In genomic region chr10:44298713-44299112, GRCh38 we compare ENCODE assay signal across 31 cellular contexts.
"Had no signal": no experiment of that assay in that cellular context is flagged by ENCODE, and none has a peak within 500 bp of the region (broad histone marks: within the 10 kb centered on the region; RNA-seq: fewer than 3 reads in every experiment).

No MANE protein-coding gene starts in this region.

- DNase-seq: activated CD4-positive, alpha-beta memory T cell treated with anti-CD3 and anti-CD28 coated beads, Interleukin-2, amount 10 ng/mL, durations not matched to agents 7 days and 5 days; activated CD4-positive, alpha-beta T cell treated with anti-CD3 and anti-CD28 coated beads for 1 hour; activated CD4-positive, alpha-beta T cell treated with anti-CD3 and anti-CD28 coated beads for 4 hours; activated CD4-positive, alpha-beta T cell treated with anti-CD3 and anti-CD28 coated beads, Interleukin-2, amount 10 ng/mL, durations not matched to agents 7 days and 5 days; activated CD4-positive, alpha-beta T cell treated with anti-CD3 and anti-CD28 coated beads, Interleukin-2, amount 50 U/mL, for 4 hours; activated CD8-positive, alpha-beta memory T cell treated with anti-CD3 and anti-CD28 coated beads, Interleukin-2, amount 10 ng/mL, durations not matched to agents 7 days and 5 days; activated CD8-positive, alpha-beta memory T cell treated with anti-CD3 and anti-CD28 coated beads, Interleukin-2, amount 50 U/mL, for 4 hours; activated effector memory CD4-positive, alpha-beta T cell treated with anti-CD3 and anti-CD28 coated beads, Interleukin-2, amount 50 U/mL, for 16 hours; activated naive CD4-positive, alpha-beta T cell treated with anti-CD3 and anti-CD28 coated beads for 36 hours; activated naive CD8-positive, alpha-beta T cell treated with anti-CD3 and anti-CD28 coated beads for 36 hours; activated naive CD8-positive, alpha-beta T cell treated with anti-CD3 and anti-CD28 coated beads, Interleukin-2, amount 50 U/mL, for 24 hours; activated T-cell treated with anti-CD3 and anti-CD28 coated beads, Interleukin-2, amount 50 U/mL, for 1 hour; activated T-cell treated with anti-CD3 and anti-CD28 coated beads, Interleukin-2, amount 50 U/mL, for 48 hours; adrenal gland; amygdala; aorta; cortex of kidney; dermis blood vessel endothelial cell; effector CD4-positive, alpha-beta T cell; foreskin melanocyte; heart right ventricle; T-helper 1 cell; T-helper 2 cell had no signal

- H3K9me3 Mint-ChIP-seq: activated CD4-positive, alpha-beta memory T cell treated with anti-CD3 and anti-CD28 coated beads, Interleukin-2, amount 10 ng/mL, durations not matched to agents 7 days and 5 days; activated CD4-positive, alpha-beta T cell treated with anti-CD3 and anti-CD28 coated beads, Interleukin-2, amount 10 ng/mL, durations not matched to agents 7 days and 5 days; activated naive CD4-positive, alpha-beta T cell treated with anti-CD3 and anti-CD28 coated beads, Interleukin-2, amount 50 U/mL, for 24 hours; activated naive CD8-positive, alpha-beta T cell treated with anti-CD3 and anti-CD28 coated beads for 36 hours; activated naive CD8-positive, alpha-beta T cell treated with anti-CD3 and anti-CD28 coated beads, Interleukin-2, amount 50 U/mL, for 24 hours; activated T-helper 1 cell treated with anti-CD3 and anti-CD28 coated beads, Interleukin-12 subunit alpha, Interleukin-12 subunit beta, Interleukin-2, Interleukin-4 antibody, amounts not matched to agents 30 ng/mL and 10 ng/mL and 1 ng/mL, durations not matched to agents 14 hours and 24 hours and 36 hours; activated T-helper 2 cell treated with anti-CD3 and anti-CD28 coated beads, Interferon-gamma antibody, Interleukin-2, Interleukin-4, amounts not matched to agents 10 μg/mL and 5 μg/mL and 100 μg/mL, durations not matched to agents 14 hours and 24 hours and 36 hours; central memory CD8-positive, alpha-beta T cell had no signal

- H3K36me3 ChIP-seq: adrenal gland, gastroesophageal sphincter, heart right ventricle had no signal

- ATAC-seq: activated CD8-positive, alpha-beta memory T cell treated with anti-CD3 and anti-CD28 coated beads, Interleukin-2, amount 10 ng/mL, durations not matched to agents 7 days and 5 days; activated naive CD8-positive, alpha-beta T cell treated with anti-CD3 and anti-CD28 coated beads, Interleukin-2, amount 50 U/mL, for 24 hours; esophagus mucosa; gastroesophageal sphincter; heart right ventricle had no signal

- H3K4me3 Mint-ChIP-seq: activated CD4-positive, alpha-beta memory T cell treated with anti-CD3 and anti-CD28 coated beads, Interleukin-2, amount 10 ng/mL, durations not matched to agents 7 days and 5 days; activated CD4-positive, alpha-beta T cell treated with anti-CD3 and anti-CD28 coated beads, Interleukin-2, amount 10 ng/mL, durations not matched to agents 7 days and 5 days; activated CD8-positive, alpha-beta memory T cell treated with anti-CD3 and anti-CD28 coated beads, Interleukin-2, amount 10 ng/mL, durations not matched to agents 7 days and 5 days; activated naive CD4-positive, alpha-beta T cell treated with anti-CD3 and anti-CD28 coated beads for 36 hours; activated naive CD4-positive, alpha-beta T cell treated with anti-CD3 and anti-CD28 coated beads, Interleukin-2, amount 50 U/mL, for 24 hours; activated naive CD8-positive, alpha-beta T cell treated with anti-CD3 and anti-CD28 coated beads for 36 hours; activated naive CD8-positive, alpha-beta T cell treated with anti-CD3 and anti-CD28 coated beads, Interleukin-2, amount 50 U/mL, for 24 hours; activated T-helper 1 cell treated with anti-CD3 and anti-CD28 coated beads, Interleukin-12 subunit alpha, Interleukin-12 subunit beta, Interleukin-2, Interleukin-4 antibody, amounts not matched to agents 30 ng/mL and 10 ng/mL and 1 ng/mL, durations not matched to agents 14 hours and 24 hours and 36 hours; central memory CD8-positive, alpha-beta T cell; endodermal cell had no signal

- H3K4me3 ChIP-seq: adrenal gland, gastroesophageal sphincter, heart right ventricle had no signal

- H3K27ac ChIP-seq: adrenal gland, gastroesophageal sphincter, heart right ventricle had no signal

- H3K27ac Mint-ChIP-seq: activated CD4-positive, alpha-beta memory T cell treated with anti-CD3 and anti-CD28 coated beads, Interleukin-2, amount 10 ng/mL, durations not matched to agents 7 days and 5 days; activated CD4-positive, alpha-beta T cell treated with anti-CD3 and anti-CD28 coated beads, Interleukin-2, amount 10 ng/mL, durations not matched to agents 7 days and 5 days; activated CD8-positive, alpha-beta memory T cell treated with anti-CD3 and anti-CD28 coated beads, Interleukin-2, amount 10 ng/mL, durations not matched to agents 7 days and 5 days; activated naive CD4-positive, alpha-beta T cell treated with anti-CD3 and anti-CD28 coated beads for 36 hours; activated naive CD4-positive, alpha-beta T cell treated with anti-CD3 and anti-CD28 coated beads, Interleukin-2, amount 50 U/mL, for 24 hours; activated naive CD8-positive, alpha-beta T cell treated with anti-CD3 and anti-CD28 coated beads for 36 hours; activated naive CD8-positive, alpha-beta T cell treated with anti-CD3 and anti-CD28 coated beads, Interleukin-2, amount 50 U/mL, for 24 hours; activated T-helper 1 cell treated with anti-CD3 and anti-CD28 coated beads, Interleukin-12 subunit alpha, Interleukin-12 subunit beta, Interleukin-2, Interleukin-4 antibody, amounts not matched to agents 30 ng/mL and 10 ng/mL and 1 ng/mL, durations not matched to agents 14 hours and 24 hours and 36 hours; activated T-helper 2 cell treated with anti-CD3 and anti-CD28 coated beads, Interferon-gamma antibody, Interleukin-2, Interleukin-4, amounts not matched to agents 10 μg/mL and 5 μg/mL and 100 μg/mL, durations not matched to agents 14 hours and 24 hours and 36 hours; endodermal cell had no signal

- H3K4me1 Mint-ChIP-seq: activated CD4-positive, alpha-beta memory T cell treated with anti-CD3 and anti-CD28 coated beads, Interleukin-2, amount 10 ng/mL, durations not matched to agents 7 days and 5 days; activated CD4-positive, alpha-beta T cell treated with anti-CD3 and anti-CD28 coated beads, Interleukin-2, amount 10 ng/mL, durations not matched to agents 7 days and 5 days; activated naive CD4-positive, alpha-beta T cell treated with anti-CD3 and anti-CD28 coated beads, Interleukin-2, amount 50 U/mL, for 24 hours; activated naive CD8-positive, alpha-beta T cell treated with anti-CD3 and anti-CD28 coated beads for 36 hours; activated naive CD8-positive, alpha-beta T cell treated with anti-CD3 and anti-CD28 coated beads, Interleukin-2, amount 50 U/mL, for 24 hours; central memory CD8-positive, alpha-beta T cell had no signal

- H3K4me1 ChIP-seq: adrenal gland had no signal

- H3K9me3 ChIP-seq: gastroesophageal sphincter had no signal

- H3K27me3 ChIP-seq: adrenal gland, gastroesophageal sphincter had no signal

- H3K27me3 Mint-ChIP-seq: activated CD4-positive, alpha-beta T cell treated with anti-CD3 and anti-CD28 coated beads, Interleukin-2, amount 10 ng/mL, durations not matched to agents 7 days and 5 days; activated CD8-positive, alpha-beta memory T cell treated with anti-CD3 and anti-CD28 coated beads, Interleukin-2, amount 10 ng/mL, durations not matched to agents 7 days and 5 days; activated naive CD8-positive, alpha-beta T cell treated with anti-CD3 and anti-CD28 coated beads for 36 hours; activated naive CD8-positive, alpha-beta T cell treated with anti-CD3 and anti-CD28 coated beads, Interleukin-2, amount 50 U/mL, for 24 hours; brain; central memory CD8-positive, alpha-beta T cell had no signal

- H3K36me3 Mint-ChIP-seq: activated CD8-positive, alpha-beta memory T cell treated with anti-CD3 and anti-CD28 coated beads, Interleukin-2, amount 10 ng/mL, durations not matched to agents 7 days and 5 days; activated naive CD4-positive, alpha-beta T cell treated with anti-CD3 and anti-CD28 coated beads, Interleukin-2, amount 50 U/mL, for 24 hours; activated naive CD8-positive, alpha-beta T cell treated with anti-CD3 and anti-CD28 coated beads for 36 hours; brain had no signal
